In the genomic region with DNA sequence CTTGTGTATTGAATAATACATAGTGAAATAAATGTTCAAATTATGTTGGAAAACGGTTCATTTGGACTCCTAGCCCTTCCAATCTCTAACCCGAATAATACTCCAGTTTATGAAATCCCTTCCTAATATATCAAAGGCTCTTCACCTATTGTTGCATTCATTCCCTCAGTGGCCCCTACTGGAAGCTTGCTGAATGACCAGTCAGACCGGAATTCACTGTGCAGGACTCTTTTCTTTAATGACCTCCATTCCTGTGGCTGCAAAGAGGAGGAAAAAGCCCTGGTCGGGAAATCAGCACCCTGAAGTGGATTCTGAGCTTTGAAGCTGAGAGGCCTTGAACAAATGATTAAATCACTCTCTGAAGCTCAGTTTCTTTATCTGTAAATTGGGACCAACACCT, we compare ENCODE assay signal across 8 cellular contexts. TPM values are rescaled to one million over a fixed set of nuclear protein-coding genes. Genes with fewer than 3 reads are reported as not detected.
A peak's percentile ranks its signal among the peaks of the same experiment; 100 is the strongest.
DNase-seq lines count a peak whose midpoint lies in the region; ATAC-seq lines count a peak whose summit lies in the region.

No MANE protein-coding gene starts in this region.

- H3K36me3 ChIP-seq in MG63, result no peaks in the 10 kb centered on the region

- intact Hi-C loops in posterior vena cava (cut with DNase I), result no loop called here

- DNase-seq in Caki2 (ENCODE audit: low read depth) (peak; percentile 32), MG63 (peak; percentile 11), cerebellar cortex (ENCODE audit: low spot score) (peak; percentile 27), myocyte (ENCODE audit: low read depth) (peak; percentile 73), posterior vena cava (ENCODE audit: low spot score) (no peak), foreskin melanocyte (no peak)

- H3K27me3 ChIP-seq in MG63, result no peaks in the 10 kb centered on the region

- no peak overlapping the region for H3K4me3 ChIP-seq in MG63

- in situ Hi-C loops in Caki2 (cut with HindIII; ENCODE audit: low pct_unique_long_range_greater_than_20kb, low sequenced_read_pairs), result no loop called here

- no peak for ATAC-seq in GM21526 (IDR thresholded peaks at IDR 0.05; ENCODE audit: low FRiP score, unreplicated experiment)
- no peak for ATAC-seq in HG03135 (IDR thresholded peaks at IDR 0.05; ENCODE audit: unreplicated experiment)

- H3K9me3 ChIP-seq in MG63, result no peaks in the 10 kb centered on the region

RNA-seq across cellular contexts. Expression of gene RCN1, which starts 19.1 kb away (rescaled TPM):
- 185 and 189 TPM in 2 replicates for total RNA-seq in Caki2 (2014; rRNA removed; shearing (Covaris generic); ENCODE audit: low replicate concordance)
- total RNA-seq in MG63 (2014; rRNA removed; shearing (Covaris generic); ENCODE audit: low replicate concordance), result 132 and 169 TPM in 2 replicates
- 242 and 262 TPM in 2 replicates for total RNA-seq in myocyte
- polyA plus RNA-seq in myocyte (2012), result 278 TPM
- total RNA-seq in posterior vena cava, result 100 to 1,000 TPM; 130 to 134 TPM

Comparison
In these comparisons a context has a peak if more than half of its experiments do, and no peak if none do; other contexts are left out.
1. DNase-seq: peak in Caki2 (single experiment), MG63 (single experiment), cerebellar cortex (single experiment) and myocyte (single experiment); none in posterior vena cava (single experiment) and foreskin melanocyte (single experiment).